10 cellular contexts compared by ENCODE assay signal in genomic region chr13:70098669-70099068, GRCh38. TPM values are rescaled to one million over a fixed set of nuclear protein-coding genes. Genes with fewer than 3 reads are reported as not detected.
DNase-seq lines count a peak whose midpoint lies in the region; ATAC-seq and TF ChIP-seq lines count a peak whose summit lies in the region.
"Had no signal": no experiment of that assay in that cellular context is flagged by ENCODE, and none has a peak within 500 bp of the region (broad histone marks: within the 10 kb centered on the region; RNA-seq: fewer than 3 reads in every experiment).

No MANE protein-coding gene starts in this region.

- DNase-seq in DMS53 (lab: John Stamatoyannopoulos, UW) (peak; percentile 44), RKO (ENCODE audit: low spot score) (peak; percentile 63), hepatocyte (ENCODE audit: low spot score) (peak; percentile 8), AG20443 (ENCODE audit: low spot score) (no peak)
- DNase-seq in stimulated activated CD4-positive, alpha-beta T cell treated with anti-CD3 and anti-CD28 coated beads, Interleukin-12 subunit alpha, Interleukin-12 subunit beta, amount 100 ng/mL, for 4 hours = no peak
- DNase-seq: GF-D8 had no signal

- WGBS in hepatocyte (ENCODE audit: low lambda C conversion rate, missing lambda C conversion rate) = 41% methylated on average over 1 of the region's 1 CpG

- H3K4me2 ChIP-seq in hepatocyte = no peak overlapping the region

- no peaks in the 10 kb centered on the region for H3K9me3 ChIP-seq in hepatocyte (ENCODE audit: low read depth)

- H3K79me2 ChIP-seq in hepatocyte = no peaks in the 10 kb centered on the region

- H3K4me1 ChIP-seq in hepatocyte (ENCODE audit: insufficient read depth) = no peaks in the 10 kb centered on the region

- H3K27ac ChIP-seq in hepatocyte = no peak overlapping the region
- H3K27ac ChIP-seq: HL-60 had no signal

- ATAC-seq in HG03342 (IDR thresholded peaks at IDR 0.05; ENCODE audit: unreplicated experiment) (peak; percentile 59), GM18858 (IDR thresholded peaks at IDR 0.05; ENCODE audit: unreplicated experiment) (no peak), GM21423 (IDR thresholded peaks at IDR 0.05; ENCODE audit: unreplicated experiment) (no peak)

- peak; percentile 60 for TF ChIP-seq CTCF in hepatocyte (IDR thresholded peaks at IDR 0.05; ENCODE audit: poor library complexity)

- H3K36me3 ChIP-seq in hepatocyte (replicated peaks; ENCODE audit: insufficient read depth, low read depth) = no peaks in the 10 kb centered on the region

- no peak overlapping the region for H3K4me3 ChIP-seq in hepatocyte

- H3K27me3 ChIP-seq in hepatocyte = no peaks in the 10 kb centered on the region

- no peaks in the 10 kb centered on the region for H3K9me2 ChIP-seq in hepatocyte (replicated peaks; ENCODE audit: insufficient read depth)

- no peaks in the 10 kb centered on the region for H4K20me1 ChIP-seq in hepatocyte (ENCODE audit: insufficient read depth, poor library complexity, severe bottlenecking)

- no peak overlapping the region for H2AFZ ChIP-seq in hepatocyte

RNA-seq across cellular contexts. Expression of gene ATXN8OS, which starts 9.0 kb away (rescaled TPM):
- total RNA-seq in hepatocyte = 0.23 and 1.0 TPM in 2 replicates
- not detected in 2 replicates for polyA plus RNA-seq in hepatocyte

RNA-seq across cellular contexts. Expression of gene KLHL1, which starts 9.6 kb away (rescaled TPM):
- 0.96 and 1.2 TPM in 2 replicates for total RNA-seq in hepatocyte
- 0.57 and 1.2 TPM in 2 replicates for polyA plus RNA-seq in hepatocyte

Comparison
In these comparisons a context has a peak if more than half of its experiments do, and no peak if none do; other contexts are left out.
1. DNase-seq: peak in DMS53 (single experiment), RKO (single experiment) and hepatocyte (single experiment); none in AG20443 (single experiment) and stimulated activated CD4-positive, alpha-beta T cell treated with anti-CD3 and anti-CD28 coated beads, Interleukin-12 subunit alpha, Interleukin-12 subunit beta, amount 100 ng/mL, for 4 hours (single experiment).